32 cellular contexts compared by ENCODE assay signal in genomic region chr2:203646961-203647360, GRCh38. TPM values are rescaled to one million over a fixed set of nuclear protein-coding genes. Genes with fewer than 3 reads are reported as not detected.
"Had no signal": no experiment of that assay in that cellular context is flagged by ENCODE, and none has a peak within 500 bp of the region (broad histone marks: within the 10 kb centered on the region; RNA-seq: fewer than 3 reads in every experiment).

No MANE protein-coding gene starts in this region.

- DNase-seq: activated CD4-positive, alpha-beta T cell treated with anti-CD3 and anti-CD28 coated beads for 48 hours; activated CD4-positive, alpha-beta T cell treated with anti-CD3 and anti-CD28 coated beads, Interleukin-2, amount 50 U/mL, for 1 hour; activated CD4-positive, alpha-beta T cell treated with anti-CD3 and anti-CD28 coated beads, Interleukin-2, amount 50 U/mL, for 48 hours; activated CD8-positive, alpha-beta memory T cell treated with anti-CD3 and anti-CD28 coated beads for 24 hours; activated CD8-positive, alpha-beta T cell treated with anti-CD3 and anti-CD28 coated beads for 36 hours; activated effector memory CD4-positive, alpha-beta T cell treated with Interleukin-2 at 50 U/mL for 16 hours; activated gamma-delta T cell treated with Interleukin-2 at 50 U/mL for 16 hours; activated naive CD4-positive, alpha-beta T cell treated with anti-CD3 and anti-CD28 coated beads, Interleukin-2, amount 50 U/mL, for 16 hours; activated naive CD4-positive, alpha-beta T cell treated with Interleukin-2 at 50 U/mL for 16 hours; activated T-cell treated with anti-CD3 and anti-CD28 coated beads, Interleukin-2, amount 50 U/mL, for 4 hours; amniotic stem cell; anterior cingulate cortex; brain microvascular endothelial cell; caudate nucleus; cortex of kidney; dermis blood vessel endothelial cell; effector CD4-positive, alpha-beta T cell; effector memory CD8-positive, alpha-beta T cell; erythroblast; foreskin keratinocyte; gastrocnemius medialis; glutamatergic neuron; heart left ventricle; T-helper 1 cell; T-helper 17 cell; T1000 had no signal

- H3K36me3 Mint-ChIP-seq: activated naive CD8-positive, alpha-beta T cell; WTC11 had no signal

- H3K27me3 ChIP-seq: brain microvascular endothelial cell, esophagus muscularis mucosa, foreskin keratinocyte, gastrocnemius medialis, heart left ventricle had no signal

- H3K36me3 ChIP-seq: brain microvascular endothelial cell, esophagus muscularis mucosa, gastrocnemius medialis, heart left ventricle had no signal

- H3K27ac ChIP-seq: brain microvascular endothelial cell, esophagus muscularis mucosa, foreskin keratinocyte, gastrocnemius medialis, heart left ventricle had no signal

- ATAC-seq: activated CD8-positive, alpha-beta T cell treated with anti-CD3 and anti-CD28 coated beads for 36 hours; activated T-cell treated with anti-CD3 and anti-CD28 coated beads, Interleukin-2, amount 50 U/mL, for 4 hours; activated T-helper 17 cell treated with anti-CD3 and anti-CD28 coated beads, Interleukin-2, amount 50 U/mL, for 72 hours; effector memory CD8-positive, alpha-beta T cell; foreskin keratinocyte; gastrocnemius medialis; T-helper 17 cell had no signal

- H3K27ac Mint-ChIP-seq: activated CD8-positive, alpha-beta T cell treated with anti-CD3 and anti-CD28 coated beads for 36 hours; activated naive CD8-positive, alpha-beta T cell; activated T-helper 17 cell treated with anti-CD3 and anti-CD28 coated beads, Interleukin-2, amount 50 U/mL, for 72 hours; effector memory CD8-positive, alpha-beta T cell; T-helper 17 cell; T-helper 2 cell treated with Interferon-gamma antibody and Interleukin-4, amounts not matched to agents 5 μg/mL and 100 μg/mL, for 36 hours; WTC11 had no signal

- H3K27me3 Mint-ChIP-seq: activated CD8-positive, alpha-beta T cell treated with anti-CD3 and anti-CD28 coated beads for 36 hours; activated naive CD8-positive, alpha-beta T cell; activated T-helper 17 cell treated with anti-CD3 and anti-CD28 coated beads, Interleukin-2, amount 50 U/mL, for 72 hours; effector memory CD8-positive, alpha-beta T cell; T-helper 17 cell had no signal

- H3K4me1 Mint-ChIP-seq: activated T-helper 17 cell treated with anti-CD3 and anti-CD28 coated beads, Interleukin-2, amount 50 U/mL, for 72 hours had no signal

- H3K9me3 Mint-ChIP-seq: activated CD8-positive, alpha-beta T cell treated with anti-CD3 and anti-CD28 coated beads for 36 hours; activated T-cell treated with anti-CD3 and anti-CD28 coated beads, Interleukin-2, amount 50 U/mL, for 4 hours; activated T-helper 17 cell treated with anti-CD3 and anti-CD28 coated beads, Interleukin-2, amount 50 U/mL, for 72 hours; effector memory CD8-positive, alpha-beta T cell; T-helper 2 cell treated with Interferon-gamma antibody and Interleukin-4, amounts not matched to agents 5 μg/mL and 100 μg/mL, for 36 hours had no signal

- H3K4me3 Mint-ChIP-seq: activated CD8-positive, alpha-beta T cell treated with anti-CD3 and anti-CD28 coated beads for 36 hours; activated naive CD8-positive, alpha-beta T cell; activated T-cell treated with anti-CD3 and anti-CD28 coated beads, Interleukin-2, amount 50 U/mL, for 4 hours; activated T-helper 17 cell treated with anti-CD3 and anti-CD28 coated beads, Interleukin-2, amount 50 U/mL, for 72 hours; effector memory CD8-positive, alpha-beta T cell; T-helper 17 cell; T-helper 2 cell treated with Interferon-gamma antibody and Interleukin-4, amounts not matched to agents 5 μg/mL and 100 μg/mL, for 36 hours; WTC11 had no signal

- H3K4me3 ChIP-seq: esophagus muscularis mucosa, gastrocnemius medialis, heart left ventricle had no signal

- H3K9me3 ChIP-seq: esophagus muscularis mucosa, gastrocnemius medialis, heart left ventricle had no signal

RNA-seq across cellular contexts. Expression of gene CD28, which starts 59.5 kb away (rescaled TPM):
- total RNA-seq: astrocyte, foreskin keratinocyte had no signal
